In the genomic region with DNA sequence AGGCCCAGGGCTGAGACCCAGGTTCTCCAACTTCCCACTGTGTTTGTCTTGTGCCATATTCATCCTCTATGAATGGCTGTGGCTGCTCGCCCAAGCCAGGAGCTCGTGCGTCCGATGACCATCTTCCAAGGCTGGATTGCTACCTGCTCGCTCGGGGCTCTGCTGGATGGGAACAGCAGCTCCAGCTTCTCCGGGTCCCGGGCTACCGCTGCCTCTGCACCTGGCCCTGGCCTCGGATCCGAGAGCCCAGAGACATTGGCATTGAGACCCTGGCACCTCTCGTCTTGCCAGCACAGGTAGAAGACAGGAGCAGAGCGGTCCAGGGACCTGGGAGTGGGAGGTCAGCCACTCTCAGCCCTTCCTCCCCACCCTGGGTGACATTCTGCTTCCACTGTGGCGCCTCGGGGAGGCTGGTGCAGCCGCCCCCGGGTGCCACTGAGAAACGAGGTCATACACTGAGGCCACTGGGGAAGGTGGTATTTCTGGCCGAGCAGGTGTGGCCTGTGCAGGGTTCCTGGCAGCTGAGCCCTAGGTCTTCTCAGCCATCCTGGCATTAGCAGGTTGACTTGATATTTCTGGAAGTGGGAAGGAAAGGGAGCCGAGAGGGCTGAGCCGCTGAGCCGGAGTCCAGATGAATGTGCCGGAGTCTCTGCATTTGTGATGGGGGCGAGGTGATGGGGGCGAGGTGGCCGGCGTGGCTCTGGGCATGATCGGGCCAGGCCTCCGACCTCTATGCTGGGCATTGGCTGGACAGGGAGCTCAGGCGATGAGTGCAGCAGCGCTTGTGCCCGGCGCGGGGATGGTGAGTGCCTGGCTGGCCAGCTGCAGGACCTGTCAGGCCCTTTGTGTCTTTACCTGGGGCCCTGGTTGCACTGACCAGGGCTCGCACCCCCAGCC, we compare ENCODE assay signal across 19 cellular contexts. TPM values are rescaled to one million over a fixed set of nuclear protein-coding genes. Genes with fewer than 3 reads are reported as not detected.
DNase-seq lines count a peak whose midpoint lies in the region; ATAC-seq and TF ChIP-seq lines count a peak whose summit lies in the region.
"Had no signal": no experiment of that assay in that cellular context is flagged by ENCODE, and none has a peak within 500 bp of the region (broad histone marks: within the 10 kb centered on the region; RNA-seq: fewer than 3 reads in every experiment).

No MANE protein-coding gene starts in this region.

- H3K9me3 ChIP-seq in naive thymus-derived CD4-positive, alpha-beta T cell (ENCODE audit: control insufficient read depth in 2 of 3, low read length in 3 of 3) = no peaks in the 10 kb centered on the region
- no peaks in the 10 kb centered on the region for H3K9me3 ChIP-seq in vagina
- H3K9me3 ChIP-seq: ascending aorta, ovary, SJCRH30, stomach had no signal

- no peaks in the 10 kb centered on the region for H3K27me3 ChIP-seq in naive thymus-derived CD4-positive, alpha-beta T cell (ENCODE audit: control insufficient read depth in 2 of 2, insufficient read depth in 2 of 2, low read length in 2 of 2)
- no peaks in the 10 kb centered on the region for H3K27me3 ChIP-seq in vagina
- H3K27me3 ChIP-seq: ascending aorta, ovary, SJCRH30, stomach had no signal

- TF ChIP-seq POLR2A in vagina (IDR thresholded peaks at IDR 0.05) = no peak

- H3K27ac Mint-ChIP-seq in stimulated activated naive CD8-positive, alpha-beta T cell treated with anti-CD3 and anti-CD28 coated beads, Interleukin-15, amount 100 ng/mL, for 72 hours = peak overlapping the region; percentile 61 to 74
- H3K27ac Mint-ChIP-seq in naive thymus-derived CD4-positive, alpha-beta T cell = peak overlapping the region in 7 of 9 donors; percentile 67 to 94 (median 84)

- CTCF ChIA-PET in naive thymus-derived CD4-positive, alpha-beta T cell (lab: Charles Lee) = interaction anchor here (0.7 kb wide), 1 partner anchor 10 kb away, joined by 3 read pairs; no protein-coding TSS in a partner anchor

- DNase-seq in stimulated activated naive CD8-positive, alpha-beta T cell treated with anti-CD3 and anti-CD28 coated beads, Interleukin-15, amount 100 ng/mL, for 72 hours = no peak
- no peak for DNase-seq in stimulated activated naive CD8-positive, alpha-beta T cell treated with anti-CD3 and anti-CD28 coated beads, Interleukin-15, Interleukin-2, amounts not matched to agents 100 U/mL and 50 U/mL, for 24 hours
- DNase-seq in cerebellar cortex (ENCODE audit: low spot score) (peak; percentile 88), vagina (ENCODE audit: extremely low spot score in 2 of 2) (no peak), NCI-H187 treated with DMSO at 0.1 percent for 48 hours (lab: John Stamatoyannopoulos, UW) (no peak), EL (no peak)
- DNase-seq in naive thymus-derived CD4-positive, alpha-beta T cell = no peak
- DNase-seq: erythroblast, islet precursor cell, Karpas-422, NCI-H1436, ovary, SJCRH30, stomach had no signal

- peaks cover 0 to 13% (median 4%) of the 10 kb centered on the region in 5 donors for H3K36me3 Mint-ChIP-seq in naive thymus-derived CD4-positive, alpha-beta T cell

- H3K4me3 ChIP-seq in naive thymus-derived CD4-positive, alpha-beta T cell (ENCODE audit: low read length) = no peak overlapping the region
- no peak overlapping the region for H3K4me3 ChIP-seq in vagina
- H3K4me3 ChIP-seq: ascending aorta, coronary artery, ovary, SJCRH30, stomach had no signal

- no peak for TF ChIP-seq CTCF in vagina (IDR thresholded peaks at IDR 0.05)

- POLR2A ChIA-PET in naive thymus-derived CD4-positive, alpha-beta T cell (lab: Charles Lee) = interaction anchor here (0.9 to 2.6 kb wide), 7 partner anchors 9 to 50 kb away, joined by 3 to 14 read pairs (median 4); a partner anchor contains a TSS

- ATAC-seq in stimulated activated naive CD8-positive, alpha-beta T cell treated with anti-CD3 and anti-CD28 coated beads, Interleukin-15, amount 100 ng/mL, for 72 hours = no peak
- ATAC-seq in stimulated activated naive CD8-positive, alpha-beta T cell treated with anti-CD3 and anti-CD28 coated beads, Interleukin-15, Interleukin-2, amounts not matched to agents 100 U/mL and 50 U/mL, for 24 hours = no peak
- ATAC-seq in naive thymus-derived CD4-positive, alpha-beta T cell = no peak
- ATAC-seq in GM21717 (IDR thresholded peaks at IDR 0.05; ENCODE audit: unreplicated experiment) = no peak

- no peaks in the 10 kb centered on the region for H3K9me3 Mint-ChIP-seq in stimulated activated naive CD8-positive, alpha-beta T cell treated with anti-CD3 and anti-CD28 coated beads, Interleukin-15, amount 100 ng/mL, for 72 hours
- no peaks in the 10 kb centered on the region for H3K9me3 Mint-ChIP-seq in naive thymus-derived CD4-positive, alpha-beta T cell
- H3K9me3 Mint-ChIP-seq: mesothelial cell of epicardium had no signal

- peaks cover 0 to 36% (median 0%) of the 10 kb centered on the region in 3 experiments for H3K36me3 ChIP-seq in naive thymus-derived CD4-positive, alpha-beta T cell (ENCODE audit: control insufficient read depth in 2 of 3, insufficient read depth in 3 of 3, low read length in 3 of 3)
- no peaks in the 10 kb centered on the region for H3K36me3 ChIP-seq in vagina
- H3K36me3 ChIP-seq: ovary had no signal

- peaks cover 24 to 56% of the 10 kb centered on the region in 2 donors for H3K4me1 ChIP-seq in naive thymus-derived CD4-positive, alpha-beta T cell (ENCODE audit: control insufficient read depth in 2 of 2, insufficient read depth in 2 of 2, low read length in 2 of 2)
- peaks cover 66% of the 10 kb centered on the region for H3K4me1 ChIP-seq in vagina

- intact Hi-C loops in naive thymus-derived CD4-positive, alpha-beta T cell (cut with micrococcal nuclease) = loop anchor here in 1 of 2 donors (5.0 to 10.0 kb wide), 2 partner anchors 121 to 418 kb away; a partner anchor contains a TSS
- intact Hi-C loops in vagina (cut with DNase I) = no loop called here

- H3K27me3 Mint-ChIP-seq in stimulated activated naive CD8-positive, alpha-beta T cell treated with anti-CD3 and anti-CD28 coated beads, Interleukin-15, amount 100 ng/mL, for 72 hours = no peaks in the 10 kb centered on the region
- no peaks in the 10 kb centered on the region for H3K27me3 Mint-ChIP-seq in naive thymus-derived CD4-positive, alpha-beta T cell

- peak overlapping the region; percentile 64 for H3K27ac ChIP-seq in naive thymus-derived CD4-positive, alpha-beta T cell (ENCODE audit: low read depth, low read length)
- peak overlapping the region; percentile 34 for H3K27ac ChIP-seq in vagina
- H3K27ac ChIP-seq: ascending aorta, coronary artery, ovary, SJCRH30, stomach had no signal

- H3K4me1 Mint-ChIP-seq in stimulated activated naive CD8-positive, alpha-beta T cell treated with anti-CD3 and anti-CD28 coated beads, Interleukin-15, amount 100 ng/mL, for 72 hours = peaks cover 71% of the 10 kb centered on the region
- peaks cover 40 to 74% (median 57%) of the 10 kb centered on the region in 7 donors for H3K4me1 Mint-ChIP-seq in naive thymus-derived CD4-positive, alpha-beta T cell

- no peak overlapping the region for H3K4me3 Mint-ChIP-seq in stimulated activated naive CD8-positive, alpha-beta T cell treated with anti-CD3 and anti-CD28 coated beads, Interleukin-15, amount 100 ng/mL, for 72 hours
- peak overlapping the region in 3 of 10 donors; percentile 35 to 76 (median 39) for H3K4me3 Mint-ChIP-seq in naive thymus-derived CD4-positive, alpha-beta T cell
- H3K4me3 Mint-ChIP-seq: mesothelial cell of epicardium had no signal

RNA-seq across cellular contexts. Expression of a gene that starts 18.6 kb away (rescaled TPM):
- total RNA-seq in naive thymus-derived CD4-positive, alpha-beta T cell = 100 to 1,000 TPM in 1 of 5 experiments, 10 to 100 TPM in 4; 50.6 to 129 (median 63.4) TPM
- polyA plus RNA-seq in naive thymus-derived CD4-positive, alpha-beta T cell = 100 to 1,000 TPM; 194 to 210 TPM
- 375 TPM for total RNA-seq in vagina

RNA-seq across cellular contexts. Expression of a gene that starts 23.9 kb away (rescaled TPM):
- total RNA-seq in naive thymus-derived CD4-positive, alpha-beta T cell = 100 to 1,000 TPM; 123 to 218 (median 150) TPM
- polyA plus RNA-seq in naive thymus-derived CD4-positive, alpha-beta T cell = 100 to 1,000 TPM; 290 to 325 TPM
- total RNA-seq in vagina = 110 TPM

RNA-seq across cellular contexts. Expression of a gene that starts 29.6 kb away (rescaled TPM):
- under 1 TPM in 1 of 5 experiments, not detected in 4; 0.83 TPM for total RNA-seq in naive thymus-derived CD4-positive, alpha-beta T cell
- polyA plus RNA-seq in naive thymus-derived CD4-positive, alpha-beta T cell = under 1 TPM; 0.13 TPM
- total RNA-seq in vagina = not detected
- total RNA-seq: ascending aorta, mesothelial cell of epicardium had no signal
- polyA plus RNA-seq: AG04450 had no signal

RNA-seq across cellular contexts. Expression of a gene that starts 35.1 kb away (rescaled TPM):
- total RNA-seq in naive thymus-derived CD4-positive, alpha-beta T cell = 100 to 1,000 TPM in 4 of 5 experiments, 10 to 100 TPM in 1; 87.4 to 574 (median 177) TPM
- polyA plus RNA-seq in naive thymus-derived CD4-positive, alpha-beta T cell = 100 to 1,000 TPM; 221 to 307 TPM
- 164 TPM for total RNA-seq in vagina

RNA-seq across cellular contexts. Expression of a gene that starts 57.4 kb away (rescaled TPM):
- 10 to 100 TPM; 21.3 to 45.4 (median 24.7) TPM for total RNA-seq in naive thymus-derived CD4-positive, alpha-beta T cell
- polyA plus RNA-seq in naive thymus-derived CD4-positive, alpha-beta T cell = 10 to 100 TPM; 34.0 to 46.1 TPM
- 81.0 TPM for total RNA-seq in vagina
